8 cellular contexts compared by ENCODE assay signal in the genomic region with DNA sequence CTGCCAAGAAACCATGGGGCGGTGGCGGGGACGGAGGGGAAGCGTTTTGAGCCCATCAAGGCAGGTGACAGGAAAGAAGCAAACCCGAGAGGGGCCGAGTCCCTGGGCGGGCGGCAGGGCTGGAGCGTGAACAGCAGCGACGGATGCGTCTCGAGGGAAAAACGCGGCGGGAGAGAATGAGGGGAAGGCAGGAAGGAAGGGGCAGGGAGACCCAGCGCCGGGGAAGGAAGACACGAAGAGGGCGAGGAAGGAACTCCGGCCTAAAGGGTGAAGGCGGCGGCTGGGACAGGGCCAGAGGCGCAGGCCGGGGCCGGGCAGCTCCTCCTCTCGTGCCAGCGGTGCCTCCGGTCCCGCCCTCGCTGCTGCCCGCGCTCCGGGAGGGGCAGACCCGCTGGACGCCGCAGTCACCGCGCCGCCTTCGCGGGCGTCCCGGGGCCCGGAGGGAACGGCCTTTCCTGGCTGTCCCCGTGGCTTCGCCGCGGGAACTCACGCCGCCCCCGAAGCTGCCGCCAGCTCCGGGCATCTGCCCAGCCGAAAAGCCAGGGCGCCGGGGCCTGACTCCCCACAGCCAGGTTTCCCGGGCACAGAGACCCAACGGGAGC. TPM values are rescaled to one million over a fixed set of nuclear protein-coding genes. Genes with fewer than 3 reads are reported as not detected.
A peak's percentile ranks its signal among the peaks of the same experiment; 100 is the strongest.
DNase-seq lines count a peak whose midpoint lies in the region; ATAC-seq, FAIRE-seq and TF ChIP-seq lines count a peak whose summit lies in the region.

No MANE protein-coding gene starts in this region.

- H4K20me1 ChIP-seq in Loucy (ENCODE audit: insufficient read depth, low read length, poor library complexity, severe bottlenecking): peaks cover 30% of the 10 kb centered on the region

- H3K27me3 Mint-ChIP-seq in activated T-cell treated with anti-CD3 and anti-CD28 coated beads, Interleukin-2, amount 50 U/mL, for 72 hours (ENCODE audit: low read depth): peaks cover 22% of the 10 kb centered on the region
- no peaks in the 10 kb centered on the region for H3K27me3 Mint-ChIP-seq in neural crest cell (ENCODE audit: low read depth)

- no peaks in the 10 kb centered on the region for H3K9me3 ChIP-seq in Loucy (ENCODE audit: insufficient read depth, low read depth, low read length)

- H3K27ac Mint-ChIP-seq in activated T-cell treated with anti-CD3 and anti-CD28 coated beads, Interleukin-2, amount 50 U/mL, for 72 hours: no peak overlapping the region
- peak overlapping the region; percentile 91 for H3K27ac Mint-ChIP-seq in neural crest cell (ENCODE audit: unreplicated experiment)

- FAIRE-seq in H54 (lab: Jason Lieb, UNC) (no peak), frontal cortex (lab: Jason Lieb, UNC) (no peak)

- peak overlapping the region; percentile 77 for H3K9ac ChIP-seq in Loucy (ENCODE audit: low read depth, low read length, poor library complexity, severe bottlenecking)

- H2AFZ ChIP-seq in Loucy (ENCODE audit: low read length): peak overlapping the region; percentile 93

- TF ChIP-seq CTCF in Loucy (conservative IDR thresholded peaks at IDR 0.05; ENCODE audit: low read length) (no peak), neural crest cell (conservative IDR thresholded peaks at IDR 0.05) (no peak)

- no peaks in the 10 kb centered on the region for H3K9me2 ChIP-seq in Loucy (replicated peaks; ENCODE audit: low read depth, low read length)

- no peaks in the 10 kb centered on the region for H3K9me3 Mint-ChIP-seq in activated T-cell treated with anti-CD3 and anti-CD28 coated beads, Interleukin-2, amount 50 U/mL, for 72 hours
- H3K9me3 Mint-ChIP-seq in neural crest cell: no peaks in the 10 kb centered on the region

- H3F3A ChIP-seq in Loucy (ENCODE audit: low read depth): no peaks in the 10 kb centered on the region

- peak overlapping the region; percentile 80 for H3K4me3 ChIP-seq in Loucy (ENCODE audit: low read length, poor library complexity, severe bottlenecking)

- H3K36me3 ChIP-seq in Loucy (ENCODE audit: insufficient read depth, low read length): no peaks in the 10 kb centered on the region

- peak; percentile 33 to 52 for ATAC-seq in activated T-cell treated with anti-CD3 and anti-CD28 coated beads, Interleukin-2, amount 50 U/mL, for 72 hours (replicated peaks in 1 of 2)

- no peak for TF ChIP-seq POLR2A in H54 (IDR thresholded peaks at IDR 0.05; ENCODE audit: low read depth, low read length)

- H3K27me3 ChIP-seq in Loucy (ENCODE audit: insufficient read depth, low read length, poor library complexity, severe bottlenecking): no peaks in the 10 kb centered on the region

- H3K36me3 Mint-ChIP-seq in activated T-cell treated with anti-CD3 and anti-CD28 coated beads, Interleukin-2, amount 50 U/mL, for 72 hours (ENCODE audit: insufficient read depth in 2 of 2): no peaks in the 10 kb centered on the region
- H3K36me3 Mint-ChIP-seq in neural crest cell (ENCODE audit: low read depth): peaks cover 10% of the 10 kb centered on the region

- H3K4me1 Mint-ChIP-seq in activated T-cell treated with anti-CD3 and anti-CD28 coated beads, Interleukin-2, amount 50 U/mL, for 72 hours (ENCODE audit: low read depth): peaks cover 15% of the 10 kb centered on the region
- peaks cover 35% of the 10 kb centered on the region for H3K4me1 Mint-ChIP-seq in neural crest cell

- DNase-seq in DMS153 treated with DMSO at 0.1 percent for 48 hours (lab: John Stamatoyannopoulos, UW; ENCODE audit: unreplicated experiment): peak; percentile 18
- DNase-seq in DMS153 (lab: John Stamatoyannopoulos, UW): no peak
- DNase-seq in H54 (ENCODE audit: insufficient read length, low spot score): peak; percentile 53
- peak; percentile 58 for DNase-seq in activated T-cell treated with anti-CD3 and anti-CD28 coated beads, Interleukin-2, amount 50 U/mL, for 72 hours
- peak; percentile 69 to 75 for DNase-seq in frontal cortex (ENCODE audit: low spot score in 2 of 2)
- DNase-seq in neural crest cell (ENCODE audit: low read depth, low spot score): peak; percentile 36
- no peak for DNase-seq in SIG-M5 (lab: John Stamatoyannopoulos, UW)

- peaks cover 35% of the 10 kb centered on the region for H3K4me1 ChIP-seq in Loucy (ENCODE audit: insufficient read depth, low read length, poor library complexity, severe bottlenecking)

- H3K4me2 ChIP-seq in Loucy (ENCODE audit: low read depth, low read length, poor library complexity, severe bottlenecking): peak overlapping the region; percentile 85

- H3K4me3 Mint-ChIP-seq in activated T-cell treated with anti-CD3 and anti-CD28 coated beads, Interleukin-2, amount 50 U/mL, for 72 hours: peak overlapping the region; percentile 89 to 92
- peak overlapping the region; percentile 95 for H3K4me3 Mint-ChIP-seq in neural crest cell

- peaks cover 38% of the 10 kb centered on the region for H3K79me2 ChIP-seq in Loucy (ENCODE audit: insufficient read depth, low read length)

RNA-seq across cellular contexts. Expression of a gene that starts 0.8 kb away (rescaled TPM):
- 10 to 100 TPM; 16.9 to 18.5 TPM for total RNA-seq in activated T-cell treated with anti-CD3 and anti-CD28 coated beads, Interleukin-2, amount 50 U/mL, for 72 hours
- total RNA-seq in frontal cortex: 72.2 TPM
- 60.4 and 69.5 TPM in 2 replicates for total RNA-seq in neural crest cell

RNA-seq across cellular contexts. Expression of a gene that starts 43.1 kb away (rescaled TPM):
- total RNA-seq in activated T-cell treated with anti-CD3 and anti-CD28 coated beads, Interleukin-2, amount 50 U/mL, for 72 hours: 1 to 10 TPM; 2.4 to 2.5 TPM
- 6.5 TPM for total RNA-seq in frontal cortex
- total RNA-seq in neural crest cell: 1.2 TPM in 2 replicates

Comparison
In these comparisons a context has a peak if more than half of its experiments do, and no peak if none do; other contexts are left out.
1. DNase-seq: peak in DMS153 treated with DMSO at 0.1 percent for 48 hours (single experiment), H54 (single experiment), activated T-cell treated with anti-CD3 and anti-CD28 coated beads, Interleukin-2, amount 50 U/mL, for 72 hours (2 of 2), frontal cortex (2 of 2) and neural crest cell (single experiment); none in DMS153 (single experiment) and SIG-M5 (single experiment).